25 cellular contexts compared by ENCODE assay signal in the genomic region with DNA sequence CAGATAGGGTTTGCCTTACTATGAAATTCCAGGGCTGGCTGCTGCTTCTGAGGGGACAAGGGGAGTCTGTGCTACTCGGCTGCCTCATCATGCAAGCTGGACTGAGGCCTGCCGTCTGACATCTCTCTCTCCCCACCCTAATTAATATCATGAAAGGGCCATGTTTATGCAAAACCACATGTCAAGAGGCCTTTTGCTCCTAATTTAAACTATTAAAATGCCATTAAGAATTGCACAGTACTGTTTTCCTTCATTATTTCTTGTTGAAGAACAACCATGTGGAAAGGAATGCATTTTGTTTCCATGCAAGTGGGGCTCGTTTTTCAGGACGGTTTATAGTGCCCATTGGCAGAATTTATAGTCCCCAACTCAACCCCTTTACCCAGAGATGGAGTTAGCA.
"Had no signal": no experiment of that assay in that cellular context is flagged by ENCODE, and none has a peak within 500 bp of the region (broad histone marks: within the 10 kb centered on the region; RNA-seq: fewer than 3 reads in every experiment).

No MANE protein-coding gene starts in this region.

- H3K36me3 ChIP-seq: left lung, lower lobe of right lung, neutrophil, tibial nerve, uterus had no signal

- DNase-seq: hippocampal formation; kidney glomerular epithelial cell; left cardiac atrium; left lung; lower lobe of right lung; mammary epithelial cell; mesendoderm; naive B cell; natural killer cell; occipital lobe; psoas muscle; right cardiac atrium; stimulated activated CD4-positive, alpha-beta T cell treated with anti-CD3 and anti-CD28 coated beads, Interleukin-12 subunit alpha, Interleukin-12 subunit beta, amount 100 ng/mL, for 4 hours; stimulated activated CD4-positive, alpha-beta T cell treated with anti-CD3 and anti-CD28 coated beads, Interleukin-15, amount 100 ng/mL, for 24 hours; stimulated activated CD4-positive, alpha-beta T cell treated with anti-CD3 and anti-CD28 coated beads, Interleukin-2, amount 100 ng/mL, for 24 hours; stimulated activated CD4-positive, alpha-beta T cell treated with anti-CD3 and anti-CD28 coated beads, Interleukin-4, amount 100 ng/mL, for 1 hour; stimulated activated naive B cell treated with anti-CD40 and anti-IgM and Interleukin-4, amounts not matched to agents 10 μg/mL and 1 μg/mL and 100 μg/mL, for 72 hours; stimulated activated naive CD8-positive, alpha-beta T cell treated with anti-CD3 and anti-CD28 coated beads, Interleukin-15, amount 100 ng/mL, for 72 hours; substantia nigra; uterus had no signal

- H3K27ac ChIP-seq: left lung, lower lobe of right lung, neutrophil, parathyroid adenoma, psoas muscle, skin epidermis, tibial nerve, uterus had no signal

- ATAC-seq: left cardiac atrium; left lung; lower lobe of right lung; natural killer cell; psoas muscle; right cardiac atrium; sciatic nerve; stimulated activated naive B cell treated with anti-CD40 and anti-IgM and Interleukin-4, amounts not matched to agents 10 μg/mL and 1 μg/mL and 100 μg/mL, for 72 hours; stimulated activated naive CD8-positive, alpha-beta T cell treated with anti-CD3 and anti-CD28 coated beads, Interleukin-15, amount 100 ng/mL, for 72 hours had no signal

- H3K27me3 ChIP-seq: left lung, neutrophil, tibial nerve, uterus had no signal

- H3K4me1 ChIP-seq: left lung, parathyroid adenoma, psoas muscle, uterus had no signal

- H2AFZ ChIP-seq: parathyroid adenoma had no signal

- H3K79me2 ChIP-seq: parathyroid adenoma had no signal

- H3K9ac ChIP-seq: parathyroid adenoma had no signal

- H3K4me3 ChIP-seq: left lung, lower lobe of right lung, psoas muscle, skin epidermis, tibial nerve, uterus had no signal

- H3K9me3 ChIP-seq: left lung, lower lobe of right lung, neutrophil, psoas muscle, tibial nerve, uterus had no signal
